ENCODE assay signal across 24 cellular contexts in the genomic region with DNA sequence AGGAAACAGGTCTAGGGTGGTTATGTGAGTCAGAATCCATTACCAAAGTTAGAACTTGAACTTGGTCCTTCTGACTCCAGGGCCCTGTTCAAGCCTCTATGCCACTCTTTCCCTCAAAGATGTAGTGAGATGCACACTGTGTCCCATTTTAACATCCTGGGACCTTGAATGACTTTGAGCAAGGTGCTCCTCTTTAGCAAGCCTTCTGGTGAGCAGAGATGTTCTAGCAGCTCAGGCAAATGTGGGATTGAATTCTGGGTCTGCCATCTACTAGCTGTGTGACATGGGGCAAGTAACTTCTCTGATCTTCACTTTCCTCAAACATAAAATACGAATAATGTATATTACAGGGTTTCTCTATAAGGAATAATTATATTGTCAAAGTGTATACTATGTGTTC.
"Had no signal": no experiment of that assay in that cellular context is flagged by ENCODE, and none has a peak within 500 bp of the region (broad histone marks: within the 10 kb centered on the region; RNA-seq: fewer than 3 reads in every experiment).

No MANE protein-coding gene starts in this region.

- H3K4me1 ChIP-seq: colonic mucosa, gastrocnemius medialis, gastroesophageal sphincter, heart left ventricle, heart right ventricle had no signal

- H3K36me3 ChIP-seq: colonic mucosa, esophagus squamous epithelium, gastrocnemius medialis, gastroesophageal sphincter, heart left ventricle, heart right ventricle had no signal

- ATAC-seq: effector memory CD8-positive, alpha-beta T cell; esophagus mucosa; foreskin keratinocyte; gastrocnemius medialis; gastroesophageal sphincter; heart left ventricle; heart right ventricle had no signal

- H3K27ac ChIP-seq: colonic mucosa, coronary artery, dorsolateral prefrontal cortex, epithelial cell of prostate, esophagus squamous epithelium, foreskin keratinocyte, gastrocnemius medialis, gastroesophageal sphincter, heart left ventricle, heart right ventricle, hepatocyte had no signal

- H3K9me3 ChIP-seq: colonic mucosa, esophagus squamous epithelium, gastrocnemius medialis, gastroesophageal sphincter, heart left ventricle, heart right ventricle had no signal

- DNase-seq: colonic mucosa; cortex of kidney; dermis blood vessel endothelial cell; dorsolateral prefrontal cortex; effector CD4-positive, alpha-beta T cell; effector CD8-positive, alpha-beta T cell; effector memory CD4-positive, alpha-beta T cell; effector memory CD8-positive, alpha-beta T cell; endodermal cell; erythroblast; esophagus squamous epithelium; foreskin fibroblast; foreskin keratinocyte; foreskin melanocyte; gastrocnemius medialis; glutamatergic neuron; head of caudate nucleus; heart left ventricle; heart right ventricle had no signal

- H3K27me3 ChIP-seq: colonic mucosa, foreskin keratinocyte, gastrocnemius medialis had no signal

- H3K4me3 ChIP-seq: colonic mucosa, coronary artery, dorsolateral prefrontal cortex, esophagus squamous epithelium, gastrocnemius medialis, gastroesophageal sphincter, heart left ventricle, heart right ventricle, hepatocyte had no signal
